In genomic region chr5:39835371-39835770, GRCh38 we compare ENCODE assay signal across 20 cellular contexts.
"Had no signal": no experiment of that assay in that cellular context is flagged by ENCODE, and none has a peak within 500 bp of the region (broad histone marks: within the 10 kb centered on the region; RNA-seq: fewer than 3 reads in every experiment).

No MANE protein-coding gene starts in this region.

- DNase-seq: activated CD4-positive, alpha-beta T cell treated with anti-CD3 and anti-CD28 coated beads for 1 hour; activated CD4-positive, alpha-beta T cell treated with anti-CD3 and anti-CD28 coated beads, Interleukin-2, amount 50 U/mL, for 1 hour; activated CD8-positive, alpha-beta memory T cell treated with anti-CD3 and anti-CD28 coated beads, Interleukin-2, amount 50 U/mL, for 48 hours; activated effector memory CD4-positive, alpha-beta T cell treated with Interleukin-2 at 50 U/mL for 16 hours; activated naive CD4-positive, alpha-beta T cell treated with anti-CD3 and anti-CD28 coated beads, Interleukin-2, amount 50 U/mL, for 16 hours; activated naive CD8-positive, alpha-beta T cell treated with anti-CD3 and anti-CD28 coated beads, Interleukin-2, amount 50 U/mL, for 24 hours; activated T-cell treated with anti-CD3 and anti-CD28 coated beads, Interleukin-2, amount 50 U/mL, for 48 hours; aorta; brain microvascular endothelial cell; central memory CD4-positive, alpha-beta T cell; effector memory CD4-positive, alpha-beta T cell; heart right ventricle; kidney; left ventricle myocardium inferior; naive thymus-derived CD8-positive, alpha-beta T cell; stimulated activated CD4-positive, alpha-beta T cell treated with anti-CD3 and anti-CD28 coated beads, Interleukin-4, amount 100 ng/mL, for 24 hours; stimulated activated naive CD4-positive, alpha-beta T cell treated with Interleukin-2 at 50 U/mL for 16 hours; upper lobe of left lung; WERI-Rb-1 had no signal

- ATAC-seq: activated naive CD8-positive, alpha-beta T cell treated with anti-CD3 and anti-CD28 coated beads, Interleukin-2, amount 50 U/mL, for 24 hours; heart right ventricle; naive thymus-derived CD8-positive, alpha-beta T cell; SK-N-SH treated with all-trans-retinoic acid at 6 μM for 48 hours had no signal
